Comparison of ENCODE assay signal across 9 cellular contexts in the genomic region with DNA sequence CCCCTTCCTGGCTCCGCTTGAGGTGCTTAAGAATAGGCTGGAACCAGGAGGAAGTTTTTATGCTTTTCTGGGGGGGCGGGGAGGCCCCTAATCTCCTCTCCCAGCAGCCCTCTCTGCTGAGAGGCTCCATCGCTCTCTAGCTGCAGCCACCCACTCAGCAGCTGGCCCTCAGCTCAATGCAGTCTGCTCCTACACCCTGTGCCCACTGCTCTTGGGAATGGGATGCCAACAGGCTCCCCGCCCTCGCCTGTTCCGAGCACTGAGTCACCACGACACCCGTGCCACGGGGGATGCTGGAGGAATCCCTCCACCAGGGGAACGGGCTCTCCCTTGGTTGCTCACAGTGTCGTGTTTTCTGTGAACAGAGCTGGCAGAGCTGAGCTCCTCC. TPM values are rescaled to one million over a fixed set of nuclear protein-coding genes. Genes with fewer than 3 reads are reported as not detected.
DNase-seq lines count a peak whose midpoint lies in the region; ATAC-seq, FAIRE-seq and TF ChIP-seq lines count a peak whose summit lies in the region.
"Had no signal": no experiment of that assay in that cellular context is flagged by ENCODE, and none has a peak within 500 bp of the region (broad histone marks: within the 10 kb centered on the region; RNA-seq: fewer than 3 reads in every experiment).

No MANE protein-coding gene starts in this region.

- peak overlapping the region; percentile 92 for H3K4me3 Mint-ChIP-seq in activated CD4-positive, alpha-beta T cell treated with anti-CD3 and anti-CD28 coated beads, Interleukin-2, amount 10 ng/mL, durations not matched to agents 24 days and 14 days
- peak overlapping the region; percentile 84 for H3K4me3 Mint-ChIP-seq in activated T-helper 1 cell treated with anti-CD3 and anti-CD28 coated beads, Interleukin-12 subunit alpha, Interleukin-12 subunit beta, Interleukin-2, Interleukin-4 antibody, amounts not matched to agents 30 ng/mL and 10 ng/mL and 1 ng/mL, durations not matched to agents 14 hours and 24 hours and 36 hours

- H3K4me1 ChIP-seq in left lung (peaks cover 43 to 91% of the 10 kb centered on the region in 2 donors), thyroid gland (peaks cover 48 to 77% of the 10 kb centered on the region in 2 donors)

- intact Hi-C loops in activated CD4-positive, alpha-beta T cell treated with anti-CD3 and anti-CD28 coated beads, Interleukin-2, amount 10 ng/mL, durations not matched to agents 24 days and 14 days (cut with micrococcal nuclease) = loop anchor here (5.0 kb wide), 2 partner anchors 50 to 400 kb away; a partner anchor contains a TSS
- intact Hi-C loops in activated T-helper 1 cell treated with anti-CD3 and anti-CD28 coated beads, Interleukin-12 subunit alpha, Interleukin-12 subunit beta, Interleukin-2, Interleukin-4 antibody, amounts not matched to agents 30 ng/mL and 10 ng/mL and 1 ng/mL, durations not matched to agents 14 hours and 24 hours and 36 hours (cut with micrococcal nuclease) = loop anchor here (1.0 to 5.0 kb wide), 3 partner anchors 51 to 175 kb away; a partner anchor contains a TSS
- intact Hi-C loops in left lung (cut with DNase I) (no loop called here), thyroid gland (cut with DNase I) (no loop called here)

- H3K27me3 ChIP-seq in left lung (no peaks in the 10 kb centered on the region), thyroid gland (no peaks in the 10 kb centered on the region)
- H3K27me3 ChIP-seq: gastrocnemius medialis had no signal

- FAIRE-seq in H54 (lab: Jason Lieb, UNC) = no peak

- H3K27me3 Mint-ChIP-seq in activated CD4-positive, alpha-beta T cell treated with anti-CD3 and anti-CD28 coated beads, Interleukin-2, amount 10 ng/mL, durations not matched to agents 24 days and 14 days = no peaks in the 10 kb centered on the region
- H3K27me3 Mint-ChIP-seq in activated T-helper 1 cell treated with anti-CD3 and anti-CD28 coated beads, Interleukin-12 subunit alpha, Interleukin-12 subunit beta, Interleukin-2, Interleukin-4 antibody, amounts not matched to agents 30 ng/mL and 10 ng/mL and 1 ng/mL, durations not matched to agents 14 hours and 24 hours and 36 hours (ENCODE audit: insufficient read depth) = no peaks in the 10 kb centered on the region

- H3K4me3 ChIP-seq in left lung (peak overlapping the region; percentile 72 to 83), thyroid gland (replicated peaks in 1 of 3) (no peak overlapping the region)

- TF ChIP-seq POLR2A in thyroid gland (IDR thresholded peaks at IDR 0.05) (no peak), H54 (IDR thresholded peaks at IDR 0.05; ENCODE audit: low read depth, low read length) (no peak)

- peak overlapping the region; percentile 28 to 91 for H3K27ac ChIP-seq in left lung
- H3K27ac ChIP-seq in thyroid gland = peak overlapping the region in 2 of 3 donors; percentile 53 to 60

- WGBS in thyroid gland, 2 donors = 76 to 89% methylated on average over 10 to 11 of the region's 11 CpGs

- no peak overlapping the region for H3K27ac Mint-ChIP-seq in activated CD4-positive, alpha-beta T cell treated with anti-CD3 and anti-CD28 coated beads, Interleukin-2, amount 10 ng/mL, durations not matched to agents 24 days and 14 days
- H3K27ac Mint-ChIP-seq in activated T-helper 1 cell treated with anti-CD3 and anti-CD28 coated beads, Interleukin-12 subunit alpha, Interleukin-12 subunit beta, Interleukin-2, Interleukin-4 antibody, amounts not matched to agents 30 ng/mL and 10 ng/mL and 1 ng/mL, durations not matched to agents 14 hours and 24 hours and 36 hours = peak overlapping the region; percentile 91

- H3K36me3 ChIP-seq in left lung (peaks cover 0 to 15% of the 10 kb centered on the region in 2 donors), thyroid gland (no peaks in the 10 kb centered on the region)
- H3K36me3 ChIP-seq: gastrocnemius medialis had no signal

- no peak for DNase-seq in activated CD4-positive, alpha-beta T cell treated with anti-CD3 and anti-CD28 coated beads, Interleukin-2, amount 10 ng/mL, durations not matched to agents 24 days and 14 days
- DNase-seq in activated CD4-positive, alpha-beta T cell treated with anti-CD3 and anti-CD28 coated beads, Interleukin-2, amount 50 U/mL, for 1 hour = no peak
- DNase-seq in activated T-helper 1 cell treated with anti-CD3 and anti-CD28 coated beads, Interleukin-12 subunit alpha, Interleukin-12 subunit beta, Interleukin-2, Interleukin-4 antibody, amounts not matched to agents 30 ng/mL and 10 ng/mL and 1 ng/mL, durations not matched to agents 14 hours and 24 hours and 36 hours (ENCODE audit: low spot score) = no peak
- DNase-seq in left lung = peak in 1 of 2 donors; percentile 51
- no peak for DNase-seq in thyroid gland
- no peak for DNase-seq in H54 (ENCODE audit: insufficient read length, low spot score)
- DNase-seq in AG08396 (ENCODE audit: low spot score) = no peak
- DNase-seq: gastrocnemius medialis had no signal

- TF ChIP-seq CTCF in left lung (IDR thresholded peaks at IDR 0.05) (no peak), thyroid gland (IDR thresholded peaks at IDR 0.05) (no peak)

- H3K9me3 ChIP-seq in left lung (no peaks in the 10 kb centered on the region), thyroid gland (no peaks in the 10 kb centered on the region)
- H3K9me3 ChIP-seq: gastrocnemius medialis had no signal

- peaks cover 62% of the 10 kb centered on the region for H3K4me1 Mint-ChIP-seq in activated CD4-positive, alpha-beta T cell treated with anti-CD3 and anti-CD28 coated beads, Interleukin-2, amount 10 ng/mL, durations not matched to agents 24 days and 14 days
- peaks cover 57% of the 10 kb centered on the region for H3K4me1 Mint-ChIP-seq in activated T-helper 1 cell treated with anti-CD3 and anti-CD28 coated beads, Interleukin-12 subunit alpha, Interleukin-12 subunit beta, Interleukin-2, Interleukin-4 antibody, amounts not matched to agents 30 ng/mL and 10 ng/mL and 1 ng/mL, durations not matched to agents 14 hours and 24 hours and 36 hours (ENCODE audit: low read depth)

- no peaks in the 10 kb centered on the region for H3K9me3 Mint-ChIP-seq in activated CD4-positive, alpha-beta T cell treated with anti-CD3 and anti-CD28 coated beads, Interleukin-2, amount 10 ng/mL, durations not matched to agents 24 days and 14 days
- H3K9me3 Mint-ChIP-seq in activated T-helper 1 cell treated with anti-CD3 and anti-CD28 coated beads, Interleukin-12 subunit alpha, Interleukin-12 subunit beta, Interleukin-2, Interleukin-4 antibody, amounts not matched to agents 30 ng/mL and 10 ng/mL and 1 ng/mL, durations not matched to agents 14 hours and 24 hours and 36 hours = no peaks in the 10 kb centered on the region

- H3K36me3 Mint-ChIP-seq in activated CD4-positive, alpha-beta T cell treated with anti-CD3 and anti-CD28 coated beads, Interleukin-2, amount 10 ng/mL, durations not matched to agents 24 days and 14 days (ENCODE audit: low read depth) = peaks cover 4% of the 10 kb centered on the region
- H3K36me3 Mint-ChIP-seq in activated T-helper 1 cell treated with anti-CD3 and anti-CD28 coated beads, Interleukin-12 subunit alpha, Interleukin-12 subunit beta, Interleukin-2, Interleukin-4 antibody, amounts not matched to agents 30 ng/mL and 10 ng/mL and 1 ng/mL, durations not matched to agents 14 hours and 24 hours and 36 hours (ENCODE audit: low read depth) = peaks cover 7% of the 10 kb centered on the region

- ATAC-seq in left lung = peak; percentile 8
- no peak for ATAC-seq in HG03460 (IDR thresholded peaks at IDR 0.05; ENCODE audit: unreplicated experiment)
- ATAC-seq: gastrocnemius medialis had no signal

RNA-seq across cellular contexts. Expression of a gene that starts 23.5 kb away (rescaled TPM):
- 0.75 and 0.78 TPM in 2 replicates for total RNA-seq in activated CD4-positive, alpha-beta T cell treated with anti-CD3 and anti-CD28 coated beads, Interleukin-2, amount 10 ng/mL, durations not matched to agents 24 days and 14 days
- 0.73 and 0.83 TPM in 2 replicates for total RNA-seq in activated T-helper 1 cell treated with anti-CD3 and anti-CD28 coated beads, Interleukin-12 subunit alpha, Interleukin-12 subunit beta, Interleukin-2, Interleukin-4 antibody, amounts not matched to agents 30 ng/mL and 10 ng/mL and 1 ng/mL, durations not matched to agents 14 hours and 24 hours and 36 hours
- total RNA-seq in left lung = 100 to 1,000 TPM in 1 of 2 donors, 10 to 100 TPM in 1; 63.2 to 374 TPM
- 10 to 100 TPM in 3 of 4 donors, 1 to 10 TPM in 1; 9.5 to 22.5 (median 15.1) TPM for total RNA-seq in thyroid gland

Comparison
In these comparisons a context has a peak if more than half of its experiments do, and no peak if none do; other contexts are left out.
1. H3K4me3 ChIP-seq: peak in left lung (2 of 2); none in thyroid gland (0 of 3).
2. intact Hi-C loops: an anchor here in activated CD4-positive, alpha-beta T cell treated with anti-CD3 and anti-CD28 coated beads, Interleukin-2, amount 10 ng/mL, durations not matched to agents 24 days and 14 days (5.0 kb wide) and activated T-helper 1 cell treated with anti-CD3 and anti-CD28 coated beads, Interleukin-12 subunit alpha, Interleukin-12 subunit beta, Interleukin-2, Interleukin-4 antibody, amounts not matched to agents 30 ng/mL and 10 ng/mL and 1 ng/mL, durations not matched to agents 14 hours and 24 hours and 36 hours (1.0 to 5.0 kb wide); none called in left lung and thyroid gland.